Comparison of ENCODE assay signal across 8 cellular contexts in genomic region chr5:111077678-111078077, GRCh38. TPM values are rescaled to one million over a fixed set of nuclear protein-coding genes. Genes with fewer than 3 reads are reported as not detected.
"Had no signal": no experiment of that assay in that cellular context is flagged by ENCODE, and none has a peak within 500 bp of the region (broad histone marks: within the 10 kb centered on the region; RNA-seq: fewer than 3 reads in every experiment).

No MANE protein-coding gene starts in this region.

- H3K4me3 ChIP-seq: GM23338 had no signal

- H2AFZ ChIP-seq: GM23338 had no signal

- DNase-seq: H9, HCEC 1CT, KBM-7 had no signal

- ATAC-seq: GM23338 had no signal

- FAIRE-seq: H1, H54, HTR-8/SVneo had no signal

- H3K4me2 ChIP-seq: GM23338 had no signal

RNA-seq across cellular contexts. Expression of gene TSLP, which starts 6.2 kb away (rescaled TPM):
- total RNA-seq: HT-29 had no signal
